ENCODE assay signal across 24 cellular contexts in genomic region chr16:87555647-87556046, GRCh38. TPM values are rescaled to one million over a fixed set of nuclear protein-coding genes. Genes with fewer than 3 reads are reported as not detected.
DNase-seq lines count a peak whose midpoint lies in the region; ATAC-seq, FAIRE-seq and TF ChIP-seq lines count a peak whose summit lies in the region.
"Had no signal": no experiment of that assay in that cellular context is flagged by ENCODE, and none has a peak within 500 bp of the region (broad histone marks: within the 10 kb centered on the region; RNA-seq: fewer than 3 reads in every experiment).

No MANE protein-coding gene starts in this region.

- TF ChIP-seq RAD21 in liver (IDR thresholded peaks at IDR 0.05): peak; percentile 26 to 45

- H3K79me2 ChIP-seq in astrocyte (ENCODE audit: insufficient read depth, low read length) (no peaks in the 10 kb centered on the region), osteoblast (ENCODE audit: insufficient read depth, low read length) (no peaks in the 10 kb centered on the region)

- H2AFZ ChIP-seq in astrocyte (ENCODE audit: low read depth, low read length) (no peak overlapping the region), osteoblast (ENCODE audit: low read length) (no peak overlapping the region)

- no peak for TF ChIP-seq CTCF in astrocyte (IDR thresholded peaks at IDR 0.05; ENCODE audit: insufficient read depth, low read depth, low read length)
- TF ChIP-seq CTCF in liver (IDR thresholded peaks at IDR 0.05; ENCODE audit: low read depth, low read length, missing input control): no peak
- no peak for TF ChIP-seq CTCF in osteoblast (IDR thresholded peaks at IDR 0.05; ENCODE audit: extremely low read depth, low read depth, low read length)
- no peak for TF ChIP-seq CTCF in foreskin fibroblast (IDR thresholded peaks at IDR 0.05; ENCODE audit: low read depth, low read length)

- no peak overlapping the region for H3K9ac ChIP-seq in astrocyte (ENCODE audit: low read length)
- H3K9ac ChIP-seq in liver (ENCODE audit: low read depth in 1 of 2, low read length in 2 of 2): peak overlapping the region in 1 of 2 donors; percentile 60

- H3K27me3 Mint-ChIP-seq in astrocyte (ENCODE audit: low read depth, unreplicated experiment): peaks cover 18% of the 10 kb centered on the region
- H3K27me3 Mint-ChIP-seq: IgD-negative memory B cell had no signal

- H4K20me1 ChIP-seq in astrocyte (ENCODE audit: insufficient read depth, low read length): no peaks in the 10 kb centered on the region
- no peaks in the 10 kb centered on the region for H4K20me1 ChIP-seq in osteoblast (ENCODE audit: insufficient read depth, low read length)

- H3K36me3 Mint-ChIP-seq in astrocyte (ENCODE audit: low read depth, unreplicated experiment): peaks cover 2% of the 10 kb centered on the region
- H3K36me3 Mint-ChIP-seq: CD8-positive, alpha-beta T cell had no signal

- WGBS in liver: 32% methylated on average over 17 of the region's 17 CpGs

- H3K27me3 ChIP-seq in astrocyte (ENCODE audit: insufficient read depth, low read length): peaks cover 14% of the 10 kb centered on the region
- no peaks in the 10 kb centered on the region for H3K27me3 ChIP-seq in liver (ENCODE audit: control insufficient read depth in 4 of 4, insufficient read depth in 4 of 4, low read length in 3 of 4)
- peaks cover 9% of the 10 kb centered on the region for H3K27me3 ChIP-seq in osteoblast (ENCODE audit: insufficient read depth, low read length)
- H3K27me3 ChIP-seq: BE2C had no signal

- H3K36me3 ChIP-seq in astrocyte (ENCODE audit: insufficient read depth, low read length) (no peaks in the 10 kb centered on the region), liver (ENCODE audit: control insufficient read depth in 4 of 4, insufficient read depth in 3 of 4, low read depth in 1 of 4, low read length in 3 of 4) (no peaks in the 10 kb centered on the region), osteoblast (ENCODE audit: insufficient read depth, low read length) (no peaks in the 10 kb centered on the region)
- H3K36me3 ChIP-seq: BE2C had no signal

- H3K4me3 Mint-ChIP-seq in astrocyte (ENCODE audit: unreplicated experiment): peak overlapping the region; percentile 64
- H3K4me3 Mint-ChIP-seq: CD8-positive, alpha-beta T cell; H9; IgD-negative memory B cell had no signal

- peaks cover 11% of the 10 kb centered on the region for H3K4me1 Mint-ChIP-seq in astrocyte (ENCODE audit: low read depth, unreplicated experiment)
- H3K4me1 Mint-ChIP-seq: IgD-negative memory B cell had no signal

- ATAC-seq in GM19328 (IDR thresholded peaks at IDR 0.05; ENCODE audit: unreplicated experiment): no peak
- ATAC-seq: CD8-positive, alpha-beta T cell; GM12878 had no signal

- H3K27ac ChIP-seq in astrocyte (ENCODE audit: low read depth, low read length) (no peak overlapping the region), liver (ENCODE audit: low read depth in 1 of 2, low read length in 2 of 2) (peak overlapping the region; percentile 87 to 93), osteoblast (ENCODE audit: low read depth, low read length) (no peak overlapping the region)
- H3K27ac ChIP-seq: C4-2B, HL-60 had no signal

- H3K27ac Mint-ChIP-seq in astrocyte (ENCODE audit: unreplicated experiment): peak overlapping the region; percentile 66
- H3K27ac Mint-ChIP-seq: CD8-positive, alpha-beta T cell; H9; IgD-negative memory B cell had no signal

- H3K4me3 ChIP-seq in astrocyte (ENCODE audit: insufficient read depth, low read depth, low read length) (no peak overlapping the region), liver (ENCODE audit: low read depth in 1 of 3, low read length in 3 of 3) (no peak overlapping the region), osteoblast (ENCODE audit: insufficient read depth, low read length) (no peak overlapping the region), foreskin fibroblast (ENCODE audit: low read depth in 1 of 2, low read length in 2 of 2) (no peak overlapping the region)
- H3K4me3 ChIP-seq: GM12878 had no signal

- H3K4me1 ChIP-seq in astrocyte (ENCODE audit: insufficient read depth, low read length): peaks cover 6% of the 10 kb centered on the region
- H3K4me1 ChIP-seq in liver (ENCODE audit: control insufficient read depth in 4 of 4, insufficient read depth in 4 of 4, low read length in 3 of 4): peaks cover 0 to 31% (median 21%) of the 10 kb centered on the region in 4 donors
- H3K4me1 ChIP-seq in osteoblast (ENCODE audit: insufficient read depth, low read length): no peaks in the 10 kb centered on the region
- H3K4me1 ChIP-seq: BE2C had no signal

- H3K4me2 ChIP-seq in astrocyte (ENCODE audit: low read length) (no peak overlapping the region), osteoblast (ENCODE audit: insufficient read depth, low read length) (no peak overlapping the region)

- DNase-seq in CD1c-positive myeloid dendritic cell (ENCODE audit: extremely low spot score) (peak; percentile 2), astrocyte (ENCODE audit: low read depth) (no peak), osteoblast (ENCODE audit: insufficient read length, low spot score, missing footprints) (peak; percentile 50), urothelium cell line (ENCODE audit: low spot score) (no peak), foreskin fibroblast (no peak), COR-L47 (lab: John Stamatoyannopoulos, UW) (no peak)
- DNase-seq: ACHN; BE2C; CD8-positive, alpha-beta T cell; DMS 273 treated with DMSO at 0.1 percent for 48 hours; DMS53; DND-41; EL; H9; KBM-7 had no signal

- FAIRE-seq in astrocyte (lab: Jason Lieb, UNC): no peak
- no peak for FAIRE-seq in urothelium cell line (lab: Jason Lieb, UNC)
- FAIRE-seq: A204.1, GM12878, H1, HTR-8/SVneo had no signal

- H3K9me3 Mint-ChIP-seq in astrocyte (ENCODE audit: unreplicated experiment): peaks cover 2% of the 10 kb centered on the region
- H3K9me3 Mint-ChIP-seq: CD8-positive, alpha-beta T cell had no signal

- H3K9me3 ChIP-seq in astrocyte (ENCODE audit: insufficient read depth, low read depth, low read length) (no peaks in the 10 kb centered on the region), liver (ENCODE audit: control insufficient read depth in 4 of 4, low read length in 3 of 4) (no peaks in the 10 kb centered on the region), osteoblast (ENCODE audit: low read depth, low read length) (no peaks in the 10 kb centered on the region)
- H3K9me3 ChIP-seq: BE2C had no signal

TF ChIP-seq in liver, 16 proteins besides CTCF, POLR2A, EP300 and RAD21 (continues in another document):
- peak; percentile 67 for TF ChIP-seq SP1 (IDR thresholded peaks at IDR 0.05)
- peak; percentile 51 for TF ChIP-seq ATF3 (IDR thresholded peaks at IDR 0.05)
- TF ChIP-seq FOXA1 (IDR thresholded peaks at IDR 0.05): peak; percentile 34
- TF ChIP-seq TAF1 (conservative IDR thresholded peaks at IDR 0.05): peak; percentile 65
- peak; percentile 67 to 84 for TF ChIP-seq RXRA (IDR thresholded peaks at IDR 0.05)
- peak in 1 of 2 donors; percentile 75 for TF ChIP-seq EGR1 (IDR thresholded peaks at IDR 0.05; ENCODE audit: low read depth in 2 of 2)
- peak; percentile 81 for TF ChIP-seq YY1 (IDR thresholded peaks at IDR 0.05)
- TF ChIP-seq JUND (IDR thresholded peaks at IDR 0.05): peak in 1 of 2 donors; percentile 53
- TF ChIP-seq HNF4A (conservative IDR thresholded peaks at IDR 0.05): peak in 1 of 2 donors; percentile 80
- no peak for TF ChIP-seq NR2F2 (IDR thresholded peaks at IDR 0.05)
- TF ChIP-seq FOXA2 (IDR thresholded peaks at IDR 0.05): peak; percentile 36
- no peak for TF ChIP-seq HNF4G (IDR thresholded peaks at IDR 0.05)
- TF ChIP-seq MAX (IDR thresholded peaks at IDR 0.05): peak; percentile 57
- peak; percentile 70 for TF ChIP-seq REST (IDR thresholded peaks at IDR 0.05)

RNA-seq across cellular contexts. Expression of gene JPH3, which starts 46.7 kb away (rescaled TPM):
- 8.6 and 9.3 TPM in 2 replicates for total RNA-seq in astrocyte
- total RNA-seq in liver: under 1 TPM; under 0.01 to 0.09 TPM
- polyA plus RNA-seq in liver: under 1 TPM; 0.02 to 0.06 TPM
- total RNA-seq in osteoblast: under 0.01 TPM in 1 of 2 replicates, not detected in the other
- total RNA-seq: CD8-positive, alpha-beta T cell; GM12878 had no signal
- polyA plus RNA-seq: IgD-negative memory B cell had no signal

Comparison
In these comparisons a context has a peak if more than half of its experiments do, and no peak if none do; other contexts are left out.
1. DNase-seq: peak in CD1c-positive myeloid dendritic cell (single experiment) and osteoblast (single experiment); none in astrocyte (single experiment), urothelium cell line (single experiment), foreskin fibroblast (0 of 2) and COR-L47 (single experiment).
2. H3K27ac ChIP-seq: peak in liver (2 of 2); none in astrocyte (single experiment) and osteoblast (single experiment).